ENCODE assay signal across 8 cellular contexts in genomic region chr18:3129053-3129864, GRCh38.
DNase-seq lines count a peak whose midpoint lies in the region; ATAC-seq and TF ChIP-seq lines count a peak whose summit lies in the region.

No MANE protein-coding gene starts in this region.

- H3K27ac ChIP-seq in upper lobe of right lung = no peak overlapping the region

- H3K9me3 ChIP-seq in upper lobe of right lung = no peaks in the 10 kb centered on the region

- H3K36me3 ChIP-seq in upper lobe of right lung = no peaks in the 10 kb centered on the region

- TF ChIP-seq CTCF in glutamatergic neuron (IDR thresholded peaks at IDR 0.05; ENCODE audit: partially characterized antibody, unreplicated experiment) (peak; percentile 76), upper lobe of right lung (IDR thresholded peaks at IDR 0.05) (peak; percentile 86)

- no peaks in the 10 kb centered on the region for H3K27me3 Mint-ChIP-seq in glutamatergic neuron (ENCODE audit: unreplicated experiment)

- H3K4me3 Mint-ChIP-seq in glutamatergic neuron (ENCODE audit: unreplicated experiment) = no peak overlapping the region

- peak; percentile 98 for ATAC-seq in GM21723 (IDR thresholded peaks at IDR 0.05; ENCODE audit: unreplicated experiment)
- peak; percentile 100 for ATAC-seq in SK-N-SH treated with all-trans-retinoic acid at 6 μM for 48 hours
- ATAC-seq in upper lobe of right lung = peak; percentile 99

- H3K4me1 Mint-ChIP-seq in glutamatergic neuron (ENCODE audit: low read depth, unreplicated experiment) = no peaks in the 10 kb centered on the region

- intact Hi-C loops in upper lobe of right lung (cut with DNase I) = no loop called here

- H3K4me3 ChIP-seq in upper lobe of right lung = no peak overlapping the region

- H3K27ac Mint-ChIP-seq in glutamatergic neuron (ENCODE audit: unreplicated experiment) = no peak overlapping the region

- H3K36me3 Mint-ChIP-seq in glutamatergic neuron (ENCODE audit: unreplicated experiment) = no peaks in the 10 kb centered on the region

- H3K9me3 Mint-ChIP-seq in glutamatergic neuron (ENCODE audit: unreplicated experiment) = no peaks in the 10 kb centered on the region

- H3K4me1 ChIP-seq in upper lobe of right lung = no peaks in the 10 kb centered on the region

- peak; percentile 76 for DNase-seq in EL
- DNase-seq in Kasumi-1 (lab: John Stamatoyannopoulos, UW) = peak; percentile 85 to 92
- DNase-seq in activated naive CD4-positive, alpha-beta T cell treated with anti-CD3 and anti-CD28 coated beads, Interleukin-2, amount 50 U/mL, for 16 hours = peak; percentile 83
- peak; percentile 82 for DNase-seq in glutamatergic neuron
- peak; percentile 98 for DNase-seq in pons (ENCODE audit: low spot score)
- peak; percentile 90 for DNase-seq in upper lobe of right lung

- no peaks in the 10 kb centered on the region for H3K27me3 ChIP-seq in upper lobe of right lung

TF ChIP-seq in SK-N-SH treated with all-trans-retinoic acid at 6 μM for 48 hours, 23 proteins besides CTCF, POLR2A, EP300 and RAD21:
- TF ChIP-seq TCF4 (CRISPR knock-in tag; IDR thresholded peaks at IDR 0.05; ENCODE audit: borderline replicate concordance) (peak; percentile 29; the same call in 1 of the 2 replicates), GLIS3 (CRISPR knock-in tag; IDR thresholded peaks at IDR 0.05) (no peak)
